In genomic region chr2:12504443-12504842, GRCh38 we compare ENCODE assay signal across 1 cellular context.
TF ChIP-seq lines count a peak whose summit lies in the region.

No MANE protein-coding gene starts in this region.

TF ChIP-seq in K562, 482 proteins besides CTCF, POLR2A, EP300 and RAD21 (continued from another document):
- TF ChIP-seq IRF9 (tag; IDR thresholded peaks at IDR 0.05) (no peak), KHSRP (IDR thresholded peaks at IDR 0.05) (no peak), PPARD (CRISPR knock-in tag; IDR thresholded peaks at IDR 0.05) (no peak), PKNOX1 (IDR thresholded peaks at IDR 0.05) (no peak), FOSL1 (tag; conservative IDR thresholded peaks at IDR 0.05) (peak; percentile 66), NR2F6 (CRISPR knock-in tag; IDR thresholded peaks at IDR 0.05) (no peak), ZNF77 (CRISPR knock-in tag; IDR thresholded peaks at IDR 0.05) (no peak)
